16 cellular contexts compared by ENCODE assay signal in genomic region chr17:39139137-39139516, GRCh38. TPM values are rescaled to one million over a fixed set of nuclear protein-coding genes. Genes with fewer than 3 reads are reported as not detected.
DNase-seq lines count a peak whose midpoint lies in the region; ATAC-seq and TF ChIP-seq lines count a peak whose summit lies in the region.
"Had no signal": no experiment of that assay in that cellular context is flagged by ENCODE, and none has a peak within 500 bp of the region (broad histone marks: within the 10 kb centered on the region; RNA-seq: fewer than 3 reads in every experiment).

No MANE protein-coding gene starts in this region.

- intact Hi-C loops in heart right ventricle (cut with DNase I): loop anchor here in 3 of 10 donors (5.0 to 10.0 kb wide), 2 partner anchors 54 to 62 kb away; no protein-coding TSS in a partner anchor

- no peak overlapping the region for H3K4me2 ChIP-seq in MM.1S (ENCODE audit: low read depth, low read length)
- H3K4me2 ChIP-seq: KMS-11 had no signal

- peaks cover 0 to 5% (median 0%) of the 10 kb centered on the region in 9 donors for H3K36me3 ChIP-seq in heart right ventricle
- no peaks in the 10 kb centered on the region for H3K36me3 ChIP-seq in MM.1S (replicated peaks; ENCODE audit: insufficient read depth, low read length)

- H3K4me3 Mint-ChIP-seq in osteocyte (ENCODE audit: unreplicated experiment): no peak overlapping the region
- H3K4me3 Mint-ChIP-seq: activated naive CD4-positive, alpha-beta T cell treated with anti-CD3 and anti-CD28 coated beads for 36 hours had no signal

- H3K27ac ChIP-seq in RWPE1: peak overlapping the region; percentile 73
- H3K27ac ChIP-seq in heart right ventricle: peak overlapping the region in 4 of 10 donors; percentile 10 to 71 (median 59)
- H3K27ac ChIP-seq in MM.1S (ENCODE audit: low read length): no peak overlapping the region
- H3K27ac ChIP-seq: KMS-11, testis had no signal

- CTCF ChIA-PET in RWPE1 (lab: Yijun Ruan, JAX): interaction anchor here (0.6 to 1.7 kb wide), 2 partner anchors 113 to 156 kb away, joined by 3 to 4 read pairs; no protein-coding TSS in a partner anchor

- H3K9me3 Mint-ChIP-seq in osteocyte (ENCODE audit: unreplicated experiment): no peaks in the 10 kb centered on the region

- H3K79me2 ChIP-seq in MM.1S (ENCODE audit: low read length): no peaks in the 10 kb centered on the region

- H3K4me1 Mint-ChIP-seq in osteocyte (ENCODE audit: unreplicated experiment): peaks cover 54% of the 10 kb centered on the region

- H4K20me1 ChIP-seq in MM.1S (ENCODE audit: insufficient read depth, low read length): no peaks in the 10 kb centered on the region

- H3K4me1 ChIP-seq in heart right ventricle: peaks cover 0 to 55% (median 12%) of the 10 kb centered on the region in 9 donors
- H3K4me1 ChIP-seq in MM.1S (ENCODE audit: low read length): no peaks in the 10 kb centered on the region
- H3K4me1 ChIP-seq: testis had no signal

- peak; percentile 85 for DNase-seq in GM04504 (ENCODE audit: low read depth)
- peak; percentile 80 for DNase-seq in RWPE1 (ENCODE audit: low spot score)
- DNase-seq in epithelial cell of esophagus (ENCODE audit: low read depth): peak; percentile 67
- no peak for DNase-seq in osteocyte (ENCODE audit: extremely low spot score, unreplicated experiment)
- DNase-seq in activated naive CD4-positive, alpha-beta T cell treated with Interleukin-2 at 50 U/mL for 16 hours: no peak
- no peak for DNase-seq in heart right ventricle
- DNase-seq in MM.1S: no peak
- DNase-seq: activated CD4-positive, alpha-beta T cell treated with anti-CD3 and anti-CD28 coated beads for 48 hours; activated naive CD4-positive, alpha-beta T cell treated with anti-CD3 and anti-CD28 coated beads for 36 hours; DMS153; effector CD4-positive, alpha-beta T cell; testis had no signal

- 70 to 78% methylated on average over 3 of the region's 3 CpGs for WGBS in heart right ventricle, 2 donors

- no peaks in the 10 kb centered on the region for H3K9me2 ChIP-seq in MM.1S (replicated peaks; ENCODE audit: insufficient read depth, low read length)

- peak overlapping the region; percentile 87 for H3K27ac Mint-ChIP-seq in osteocyte (ENCODE audit: unreplicated experiment)
- H3K27ac Mint-ChIP-seq: activated naive CD4-positive, alpha-beta T cell treated with anti-CD3 and anti-CD28 coated beads for 36 hours had no signal

- POLR2A ChIA-PET in RWPE1 (lab: Yijun Ruan, JAX; ENCODE audit: low non-redundant PET): no interaction called here

- no peaks in the 10 kb centered on the region for H3K27me3 Mint-ChIP-seq in osteocyte (ENCODE audit: unreplicated experiment)

- H3K36me3 Mint-ChIP-seq in osteocyte (ENCODE audit: unreplicated experiment): no peaks in the 10 kb centered on the region

- no peak overlapping the region for H2AFZ ChIP-seq in MM.1S (ENCODE audit: low read length)

- TF ChIP-seq CTCF in RWPE1 (conservative IDR thresholded peaks at IDR 0.05; ENCODE audit: low read depth) (no peak), epithelial cell of esophagus (IDR thresholded peaks at IDR 0.05; ENCODE audit: insufficient read depth, low read depth, low read length, missing control alignments) (no peak), osteocyte (IDR thresholded peaks at IDR 0.05) (no peak), heart right ventricle (IDR thresholded peaks at IDR 0.05) (no peak), MM.1S (IDR thresholded peaks at IDR 0.05; ENCODE audit: low read length) (no peak)

- H3K4me3 ChIP-seq in epithelial cell of esophagus (ENCODE audit: low read length) (no peak overlapping the region), heart right ventricle (no peak overlapping the region), MM.1S (ENCODE audit: low read length) (no peak overlapping the region)
- H3K4me3 ChIP-seq: testis had no signal

- no peaks in the 10 kb centered on the region for H3K9me3 ChIP-seq in heart right ventricle
- no peaks in the 10 kb centered on the region for H3K9me3 ChIP-seq in MM.1S (replicated peaks; ENCODE audit: insufficient read depth, low read length)
- H3K9me3 ChIP-seq: testis had no signal

- no peaks in the 10 kb centered on the region for H3F3A ChIP-seq in MM.1S (ENCODE audit: insufficient read depth, low read length)

- H3K9ac ChIP-seq in MM.1S (ENCODE audit: low read length): no peak overlapping the region
- H3K9ac ChIP-seq: KMS-11 had no signal

- ATAC-seq in GM18909 (IDR thresholded peaks at IDR 0.05; ENCODE audit: poor library complexity, unreplicated experiment) (no peak), heart right ventricle (no peak)

- H3K27me3 ChIP-seq in heart right ventricle (no peaks in the 10 kb centered on the region), MM.1S (replicated peaks; ENCODE audit: insufficient read depth, low read length) (no peaks in the 10 kb centered on the region)
- H3K27me3 ChIP-seq: testis had no signal

RNA-seq across cellular contexts. Expression of gene PLXDC1, which starts 12.3 kb away (rescaled TPM):
- total RNA-seq in osteocyte (17.1 and 19.7 TPM in 2 replicates), heart right ventricle (10 to 100 TPM in 7 of 10 donors, 1 to 10 TPM in 3; 9.1 to 21.3 (median 11.2) TPM)
- 10 to 100 TPM in 1 of 2 donors, 1 to 10 TPM in 1; 7.3 to 20.0 TPM for polyA plus RNA-seq in heart right ventricle

RNA-seq across cellular contexts. Expression of gene ARL5C, which starts 26.8 kb away (rescaled TPM):
- total RNA-seq in osteocyte (not detected in 2 replicates), heart right ventricle (not detected)
- polyA plus RNA-seq in heart right ventricle: not detected
- total RNA-seq: activated naive CD4-positive, alpha-beta T cell treated with anti-CD3 and anti-CD28 coated beads for 36 hours; omental fat pad; SK-MEL-5; testis had no signal

RNA-seq across cellular contexts. Expression of gene CACNB1, which starts 58.3 kb away (rescaled TPM):
- total RNA-seq in osteocyte: 15.4 and 17.9 TPM in 2 replicates
- 1 to 10 TPM; 3.3 to 7.9 (median 4.6) TPM for total RNA-seq in heart right ventricle
- polyA plus RNA-seq in heart right ventricle: 10 to 100 TPM in 1 of 2 donors, 1 to 10 TPM in 1; 6.8 to 11.5 TPM

Comparison
In these comparisons a context has a peak if more than half of its experiments do, and no peak if none do; other contexts are left out.
1. DNase-seq: peak in GM04504 (single experiment), RWPE1 (single experiment) and epithelial cell of esophagus (single experiment); none in osteocyte (single experiment), activated naive CD4-positive, alpha-beta T cell treated with Interleukin-2 at 50 U/mL for 16 hours (single experiment), heart right ventricle (0 of 2) and MM.1S (single experiment).